25 cellular contexts compared by ENCODE assay signal in genomic region chr13:40779049-40779448, GRCh38. TPM values are rescaled to one million over a fixed set of nuclear protein-coding genes. Genes with fewer than 3 reads are reported as not detected.
A peak's percentile ranks its signal among the peaks of the same experiment; 100 is the strongest.
DNase-seq lines count a peak whose midpoint lies in the region; ATAC-seq and TF ChIP-seq lines count a peak whose summit lies in the region.
"Had no signal": no experiment of that assay in that cellular context is flagged by ENCODE, and none has a peak within 500 bp of the region (broad histone marks: within the 10 kb centered on the region; RNA-seq: fewer than 3 reads in every experiment).

No MANE protein-coding gene starts in this region.

- no peak overlapping the region for H2BK20ac ChIP-seq in H9 (ENCODE audit: low read depth, low read length, poor library complexity, severe bottlenecking)

- H4K5ac ChIP-seq in H9 (ENCODE audit: insufficient read length, low read depth, low read length) = no peak overlapping the region

- no peak overlapping the region for H2AK5ac ChIP-seq in H9 (ENCODE audit: insufficient read length, low read length)
- no peak overlapping the region for H2AK5ac ChIP-seq in neuronal stem cell (ENCODE audit: low read depth, low read length)

- H3K27me3 ChIP-seq in H9 (ENCODE audit: insufficient read depth, low read length) (no peaks in the 10 kb centered on the region), neuronal stem cell (ENCODE audit: control insufficient read depth in 3 of 3, insufficient read depth in 3 of 3, low read depth in 1 of 3, low read length in 3 of 3) (no peaks in the 10 kb centered on the region)
- H3K27me3 ChIP-seq: cardiac muscle cell, dorsolateral prefrontal cortex, Peyer's patch had no signal

- intact Hi-C loops in activated CD4-positive, alpha-beta memory T cell treated with anti-CD3 and anti-CD28 coated beads for 36 hours (cut with micrococcal nuclease) = loop anchor here (5.0 to 10.0 kb wide), 6 partner anchors 238 to 824 kb away; partner anchors contain the start of genes ELF1, KBTBD6 and WBP4

- H4K91ac ChIP-seq in H9 (ENCODE audit: insufficient read length, low read depth, low read length) (no peak overlapping the region), neuronal stem cell (ENCODE audit: low read depth, low read length, poor library complexity) (no peak overlapping the region)

- H3K79me1 ChIP-seq in H9 (ENCODE audit: insufficient read depth, low read depth, low read length, poor library complexity, severe bottlenecking) (no peaks in the 10 kb centered on the region), neuronal stem cell (ENCODE audit: low read depth, low read length) (no peaks in the 10 kb centered on the region)

- H4K8ac ChIP-seq in H9 (replicated peaks; ENCODE audit: insufficient read length, low read depth, low read length) (no peak overlapping the region), neuronal stem cell (ENCODE audit: low read depth, low read length) (no peak overlapping the region)

- H3K27me3 Mint-ChIP-seq in activated CD4-positive, alpha-beta memory T cell treated with anti-CD3 and anti-CD28 coated beads for 36 hours = no peaks in the 10 kb centered on the region
- H3K27me3 Mint-ChIP-seq in activated CD4-positive, alpha-beta memory T cell treated with anti-CD3 and anti-CD28 coated beads, Interleukin-2, amount 10 ng/mL, durations not matched to agents 7 days and 5 days = no peaks in the 10 kb centered on the region
- no peaks in the 10 kb centered on the region for H3K27me3 Mint-ChIP-seq in H9 (ENCODE audit: low read depth)
- no peaks in the 10 kb centered on the region for H3K27me3 Mint-ChIP-seq in activated naive CD8-positive, alpha-beta T cell treated with anti-CD3 and anti-CD28 coated beads for 36 hours
- H3K27me3 Mint-ChIP-seq: memory B cell had no signal

- H3K4me2 ChIP-seq in H9 (ENCODE audit: insufficient read depth, insufficient read length, low read length) (no peak overlapping the region), neuronal stem cell (ENCODE audit: insufficient read depth, low read length, poor library complexity, severe bottlenecking) (no peak overlapping the region)

- H2AFZ ChIP-seq in H9 (ENCODE audit: low read length) (no peak overlapping the region), neuronal stem cell (ENCODE audit: low read length) (peak overlapping the region; percentile 67)

- no peak overlapping the region for H3K14ac ChIP-seq in H9 (ENCODE audit: insufficient read depth, low read length)
- H3K14ac ChIP-seq in neuronal stem cell (ENCODE audit: low read length) = no peak overlapping the region

- no peaks in the 10 kb centered on the region for H3K79me2 ChIP-seq in H9 (ENCODE audit: insufficient read depth, low read length)

- no peaks in the 10 kb centered on the region for H3K36me3 ChIP-seq in neuronal stem cell (replicated peaks in 1 of 2; ENCODE audit: control insufficient read depth in 2 of 2, insufficient read depth in 2 of 2, low read length in 2 of 2)
- H3K36me3 ChIP-seq: cardiac muscle cell, Peyer's patch had no signal

- H3K18ac ChIP-seq in H9 (ENCODE audit: insufficient read length, low read depth, low read length) = no peak overlapping the region
- H3K18ac ChIP-seq in neuronal stem cell (ENCODE audit: low read length) = no peak overlapping the region

- no peak overlapping the region for H3K27ac ChIP-seq in H9 (ENCODE audit: insufficient read length, low read depth, low read length)
- no peak overlapping the region for H3K27ac ChIP-seq in neuronal stem cell (replicated peaks; ENCODE audit: low read length)
- H3K27ac ChIP-seq: cardiac muscle cell, dorsolateral prefrontal cortex, HL-60, SK-N-MC had no signal

- H2BK15ac ChIP-seq in H9 (ENCODE audit: low read depth, low read length) (no peak overlapping the region), neuronal stem cell (ENCODE audit: low read length) (no peak overlapping the region)

- H3K9ac ChIP-seq in H9 (ENCODE audit: extremely low read depth, insufficient read length, low read length) (no peak overlapping the region), neuronal stem cell (ENCODE audit: low read depth, low read length, poor library complexity) (no peak overlapping the region)

- H2BK5ac ChIP-seq in H9 (ENCODE audit: insufficient read length, low read length) (no peak overlapping the region), neuronal stem cell (ENCODE audit: low read length) (no peak overlapping the region)

- CTCF ChIA-PET in activated CD4-positive, alpha-beta memory T cell treated with anti-CD3 and anti-CD28 coated beads for 36 hours (lab: Charles Lee) = interaction anchor here (0.5 to 1.2 kb wide), 4 partner anchors 36 to 711 kb away, joined by 3 to 6 read pairs (median 3); no protein-coding TSS in a partner anchor
- CTCF ChIA-PET in activated CD4-positive, alpha-beta memory T cell treated with anti-CD3 and anti-CD28 coated beads, Interleukin-2, amount 10 ng/mL, durations not matched to agents 7 days and 5 days (lab: Charles Lee) = no interaction called here

- peaks cover 27% of the 10 kb centered on the region for H3K4me1 Mint-ChIP-seq in activated CD4-positive, alpha-beta memory T cell treated with anti-CD3 and anti-CD28 coated beads for 36 hours (ENCODE audit: low read depth)
- peaks cover 33% of the 10 kb centered on the region for H3K4me1 Mint-ChIP-seq in activated CD4-positive, alpha-beta memory T cell treated with anti-CD3 and anti-CD28 coated beads, Interleukin-2, amount 10 ng/mL, durations not matched to agents 7 days and 5 days
- peaks cover 8 to 18% of the 10 kb centered on the region in 2 experiments for H3K4me1 Mint-ChIP-seq in H9
- H3K4me1 Mint-ChIP-seq in activated naive CD8-positive, alpha-beta T cell treated with anti-CD3 and anti-CD28 coated beads for 36 hours = peaks cover 26% of the 10 kb centered on the region

- H3K36me3 Mint-ChIP-seq in activated CD4-positive, alpha-beta memory T cell treated with anti-CD3 and anti-CD28 coated beads for 36 hours = no peaks in the 10 kb centered on the region
- H3K36me3 Mint-ChIP-seq in activated CD4-positive, alpha-beta memory T cell treated with anti-CD3 and anti-CD28 coated beads, Interleukin-2, amount 10 ng/mL, durations not matched to agents 7 days and 5 days (ENCODE audit: low read depth) = no peaks in the 10 kb centered on the region
- H3K36me3 Mint-ChIP-seq in H9 (ENCODE audit: insufficient read depth in 1 of 3, low read depth in 3 of 3) = no peaks in the 10 kb centered on the region
- no peaks in the 10 kb centered on the region for H3K36me3 Mint-ChIP-seq in activated naive CD8-positive, alpha-beta T cell treated with anti-CD3 and anti-CD28 coated beads for 36 hours
- H3K36me3 Mint-ChIP-seq: memory B cell, natural killer cell had no signal

- no peak overlapping the region for H2BK12ac ChIP-seq in H9 (ENCODE audit: insufficient read length, low read depth, low read length)
- no peak overlapping the region for H2BK12ac ChIP-seq in neuronal stem cell (ENCODE audit: low read length)

- H3T11ph ChIP-seq in H9 (ENCODE audit: low read length) = no peak overlapping the region

- no CpG with 5 or more reads among the region's 4 CpGs for WGBS in H9 (ENCODE audit: extremely low coverage, insufficient read length, low lambda C conversion rate)
- WGBS in neuronal stem cell (ENCODE audit: extremely low coverage in 2 of 2, insufficient read length in 2 of 2, insufficient replicate concordance in 1 of 2), 2 donors = no CpG with 5 or more reads among the region's 4 CpGs

- H3K4me3 ChIP-seq in neuronal stem cell (ENCODE audit: low read length in 2 of 2) = no peak overlapping the region
- H3K4me3 ChIP-seq: cardiac muscle cell, dorsolateral prefrontal cortex, GM12878, Peyer's patch, SK-N-MC, skin epidermis had no signal

- H3K4me1 ChIP-seq in H9 (ENCODE audit: insufficient read depth, low read length) = no peaks in the 10 kb centered on the region
- H3K4me1 ChIP-seq in neuronal stem cell (ENCODE audit: control insufficient read depth in 2 of 2, insufficient read depth in 1 of 2, low read depth in 1 of 2, low read length in 2 of 2) = peaks cover 2 to 3% of the 10 kb centered on the region in 2 donors

- DNase-seq in activated CD4-positive, alpha-beta memory T cell treated with anti-CD3 and anti-CD28 coated beads for 36 hours = no peak
- DNase-seq in activated CD4-positive, alpha-beta memory T cell treated with anti-CD3 and anti-CD28 coated beads, Interleukin-2, amount 10 ng/mL, durations not matched to agents 7 days and 5 days = no peak
- peak; percentile 50 for DNase-seq in H9
- DNase-seq in activated naive CD8-positive, alpha-beta T cell treated with anti-CD3 and anti-CD28 coated beads for 36 hours = no peak
- no peak for DNase-seq in neuronal stem cell (ENCODE audit: low spot score)
- DNase-seq in central memory CD4-positive, alpha-beta T cell = no peak
- DNase-seq: activated CD4-positive, alpha-beta T cell treated with anti-CD3 and anti-CD28 coated beads, Interleukin-2, amount 50 U/mL, for 1 hour; activated T-cell treated with anti-CD3 and anti-CD28 coated beads for 4 hours; C1 segment of cervical spinal cord; DMS153; dorsolateral prefrontal cortex; foreskin melanocyte; HCEC 1CT; natural killer cell; NCI-H1694 treated with DMSO at 0.1 percent for 48 hours; NCI-H774 had no signal

- H3K9me3 Mint-ChIP-seq in activated CD4-positive, alpha-beta memory T cell treated with anti-CD3 and anti-CD28 coated beads for 36 hours = no peaks in the 10 kb centered on the region
- H3K9me3 Mint-ChIP-seq in activated CD4-positive, alpha-beta memory T cell treated with anti-CD3 and anti-CD28 coated beads, Interleukin-2, amount 10 ng/mL, durations not matched to agents 7 days and 5 days = no peaks in the 10 kb centered on the region
- no peaks in the 10 kb centered on the region for H3K9me3 Mint-ChIP-seq in H9
- H3K9me3 Mint-ChIP-seq in activated naive CD8-positive, alpha-beta T cell treated with anti-CD3 and anti-CD28 coated beads for 36 hours = no peaks in the 10 kb centered on the region
- H3K9me3 Mint-ChIP-seq: memory B cell, natural killer cell had no signal

- H4K20me1 ChIP-seq in H9 (ENCODE audit: control insufficient read depth, insufficient read depth, insufficient read length) = no peaks in the 10 kb centered on the region

- H3K23me2 ChIP-seq in H9 (ENCODE audit: insufficient read length, low read depth, low read length, poor library complexity, severe bottlenecking) = no peaks in the 10 kb centered on the region

- H3K23ac ChIP-seq in H9 (ENCODE audit: insufficient read length, low read depth, low read length) (no peak overlapping the region), neuronal stem cell (ENCODE audit: low read depth, low read length, poor library complexity) (no peak overlapping the region)

- 0 out of 3 replicates have a peak, but pooled peaks have one; percentile 14 for TF ChIP-seq CTCF in H9 (conservative IDR thresholded peaks at IDR 0.05)

- POLR2A ChIA-PET in activated CD4-positive, alpha-beta memory T cell treated with anti-CD3 and anti-CD28 coated beads for 36 hours (lab: Charles Lee) = no interaction called here
- POLR2A ChIA-PET in activated CD4-positive, alpha-beta memory T cell treated with anti-CD3 and anti-CD28 coated beads, Interleukin-2, amount 10 ng/mL, durations not matched to agents 7 days and 5 days (lab: Charles Lee) = interaction anchor here (0.6 kb wide), 1 partner anchor 8 kb away, joined by 3 read pairs; no protein-coding TSS in a partner anchor

- no peak overlapping the region for H3K4ac ChIP-seq in H9 (ENCODE audit: low read depth, low read length)
- H3K4ac ChIP-seq in neuronal stem cell (ENCODE audit: low read length) = no peak overlapping the region

- H2BK120ac ChIP-seq in H9 (ENCODE audit: low read depth, low read length, poor library complexity, severe bottlenecking) (no peak overlapping the region), neuronal stem cell (ENCODE audit: low read depth, low read length) (no peak overlapping the region)

- no peak overlapping the region for H3K4me3 Mint-ChIP-seq in activated CD4-positive, alpha-beta memory T cell treated with anti-CD3 and anti-CD28 coated beads for 36 hours
- no peak overlapping the region for H3K4me3 Mint-ChIP-seq in activated CD4-positive, alpha-beta memory T cell treated with anti-CD3 and anti-CD28 coated beads, Interleukin-2, amount 10 ng/mL, durations not matched to agents 7 days and 5 days
- H3K4me3 Mint-ChIP-seq in H9 = no peak overlapping the region
- H3K4me3 Mint-ChIP-seq in activated naive CD8-positive, alpha-beta T cell treated with anti-CD3 and anti-CD28 coated beads for 36 hours = no peak overlapping the region
- H3K4me3 Mint-ChIP-seq: memory B cell, natural killer cell had no signal

- H3K56ac ChIP-seq in H9 (ENCODE audit: insufficient read length, low read depth, low read length) = no peak overlapping the region

- H3K27ac Mint-ChIP-seq in activated CD4-positive, alpha-beta memory T cell treated with anti-CD3 and anti-CD28 coated beads for 36 hours = peak overlapping the region; percentile 2
- H3K27ac Mint-ChIP-seq in activated CD4-positive, alpha-beta memory T cell treated with anti-CD3 and anti-CD28 coated beads, Interleukin-2, amount 10 ng/mL, durations not matched to agents 7 days and 5 days = no peak overlapping the region
- H3K27ac Mint-ChIP-seq in H9 = no peak overlapping the region; a peak in 1 of 7 replicates
- peak overlapping the region; percentile 64 for H3K27ac Mint-ChIP-seq in activated naive CD8-positive, alpha-beta T cell treated with anti-CD3 and anti-CD28 coated beads for 36 hours
- H3K27ac Mint-ChIP-seq: memory B cell, natural killer cell had no signal

- H3K9me3 ChIP-seq in H9 (ENCODE audit: control insufficient read depth, low read depth, low read length) = no peaks in the 10 kb centered on the region
- H3K9me3 ChIP-seq in neuronal stem cell (replicated peaks in 1 of 2; ENCODE audit: control insufficient read depth in 2 of 2, insufficient read depth in 1 of 2, low read depth in 1 of 2, low read length in 2 of 2) = no peaks in the 10 kb centered on the region
- H3K9me3 ChIP-seq: Peyer's patch had no signal

- ATAC-seq in GM21360 (IDR thresholded peaks at IDR 0.05; ENCODE audit: unreplicated experiment) (no peak), GM19463 (IDR thresholded peaks at IDR 0.05; ENCODE audit: unreplicated experiment) (no peak)
- ATAC-seq: GM12878, natural killer cell had no signal

RNA-seq across cellular contexts. Expression of gene MRPS31, which starts 8.1 kb away (rescaled TPM):
- total RNA-seq in activated CD4-positive, alpha-beta memory T cell treated with anti-CD3 and anti-CD28 coated beads for 36 hours = 10 to 100 TPM; 35.6 to 40.4 TPM
- total RNA-seq in activated CD4-positive, alpha-beta memory T cell treated with anti-CD3 and anti-CD28 coated beads, Interleukin-2, amount 10 ng/mL, durations not matched to agents 7 days and 5 days = 10 to 100 TPM; 31.5 to 34.0 TPM
- total RNA-seq in H9 (2021) = 27.3 and 29.6 TPM in 2 replicates
- total RNA-seq in activated naive CD8-positive, alpha-beta T cell treated with anti-CD3 and anti-CD28 coated beads for 36 hours = 10 to 100 TPM; 40.9 to 43.8 TPM
- polyA plus RNA-seq in neuronal stem cell (2013, experiment 1 of 2) = 48.9 TPM
- polyA plus RNA-seq in neuronal stem cell (2013, experiment 2 of 2) = 50.3 TPM

RNA-seq across cellular contexts. Expression of gene SLC25A15, which starts 10.4 kb away (rescaled TPM):
- total RNA-seq in activated CD4-positive, alpha-beta memory T cell treated with anti-CD3 and anti-CD28 coated beads for 36 hours = 10 to 100 TPM; 16.2 to 16.9 TPM
- 1 to 10 TPM; 8.2 to 9.8 TPM for total RNA-seq in activated CD4-positive, alpha-beta memory T cell treated with anti-CD3 and anti-CD28 coated beads, Interleukin-2, amount 10 ng/mL, durations not matched to agents 7 days and 5 days
- total RNA-seq in H9 (2021) = 18.3 and 21.1 TPM in 2 replicates
- total RNA-seq in activated naive CD8-positive, alpha-beta T cell treated with anti-CD3 and anti-CD28 coated beads for 36 hours = 10 to 100 TPM; 27.7 to 28.4 TPM
- 17.6 TPM for polyA plus RNA-seq in neuronal stem cell (2013, experiment 1 of 2)
- polyA plus RNA-seq in neuronal stem cell (2013, experiment 2 of 2) = 16.8 TPM

Comparison
In these comparisons a context has a peak if more than half of its experiments do, and no peak if none do; other contexts are left out.
1. H3K27ac Mint-ChIP-seq: peak in activated CD4-positive, alpha-beta memory T cell treated with anti-CD3 and anti-CD28 coated beads for 36 hours (single experiment) and activated naive CD8-positive, alpha-beta T cell treated with anti-CD3 and anti-CD28 coated beads for 36 hours (single experiment); none in activated CD4-positive, alpha-beta memory T cell treated with anti-CD3 and anti-CD28 coated beads, Interleukin-2, amount 10 ng/mL, durations not matched to agents 7 days and 5 days (single experiment) and H9 (0 of 3).